ENCODE assay signal across 17 cellular contexts in genomic region chr10:47145290-47145934, GRCh38.
DNase-seq lines count a peak whose midpoint lies in the region; ATAC-seq, FAIRE-seq and TF ChIP-seq lines count a peak whose summit lies in the region.
"Had no signal": no experiment of that assay in that cellular context is flagged by ENCODE, and none has a peak within 500 bp of the region (broad histone marks: within the 10 kb centered on the region; RNA-seq: fewer than 3 reads in every experiment).

No MANE protein-coding gene starts in this region.

- no peaks in the 10 kb centered on the region for H3K27me3 Mint-ChIP-seq in activated CD8-positive, alpha-beta T cell treated with anti-CD3 and anti-CD28 coated beads for 36 hours
- no peaks in the 10 kb centered on the region for H3K27me3 Mint-ChIP-seq in stimulated activated naive CD8-positive, alpha-beta T cell treated with anti-CD3 and anti-CD28 coated beads, Interleukin-15, Interleukin-2, amounts not matched to agents 100 ng/mL and 50 ng/mL, for 24 hours

- ATAC-seq in activated CD8-positive, alpha-beta T cell treated with anti-CD3 and anti-CD28 coated beads for 36 hours: peak; percentile 98
- ATAC-seq in GM19395 (IDR thresholded peaks at IDR 0.05; ENCODE audit: unreplicated experiment) (no peak), GM21528 (IDR thresholded peaks at IDR 0.05; ENCODE audit: low FRiP score, unreplicated experiment) (no peak)
- ATAC-seq: CD8-positive, alpha-beta T cell had no signal

- intact Hi-C loops in activated CD8-positive, alpha-beta T cell treated with anti-CD3 and anti-CD28 coated beads for 36 hours (cut with micrococcal nuclease): no loop called here

- peak overlapping the region; percentile 66 for H3K27ac Mint-ChIP-seq in activated CD8-positive, alpha-beta T cell treated with anti-CD3 and anti-CD28 coated beads for 36 hours
- H3K27ac Mint-ChIP-seq in stimulated activated naive CD8-positive, alpha-beta T cell treated with anti-CD3 and anti-CD28 coated beads, Interleukin-15, Interleukin-2, amounts not matched to agents 100 ng/mL and 50 ng/mL, for 24 hours: peak overlapping the region; percentile 47
- H3K27ac Mint-ChIP-seq: CD8-positive, alpha-beta T cell had no signal

- no peaks in the 10 kb centered on the region for H3K36me3 ChIP-seq in bronchial epithelial cell (ENCODE audit: control insufficient read depth, insufficient read depth, low read length)

- CTCF ChIA-PET in activated CD8-positive, alpha-beta T cell treated with anti-CD3 and anti-CD28 coated beads for 36 hours (lab: Charles Lee): interaction anchor here (1.0 to 1.3 kb wide), 2 partner anchors 97 to 99 kb away, joined by 3 to 5 read pairs; no protein-coding TSS in a partner anchor

- H3K27me3 ChIP-seq in bronchial epithelial cell (ENCODE audit: control insufficient read depth, insufficient read depth, low read length): no peaks in the 10 kb centered on the region

- DNase-seq in stimulated activated CD4-positive, alpha-beta T cell treated with anti-CD3 and anti-CD28 coated beads, Interleukin-1b, Interleukin-23, amount 100 ng/mL, for 48 hours: peak; percentile 21
- DNase-seq in stimulated activated CD4-positive, alpha-beta T cell treated with anti-CD3 and anti-CD28 coated beads, Interleukin-4, amount 100 ng/mL, for 4 hours: no peak
- DNase-seq in activated CD8-positive, alpha-beta T cell treated with anti-CD3 and anti-CD28 coated beads for 36 hours: peak; percentile 75
- DNase-seq in bronchial epithelial cell (ENCODE audit: low read depth): peak; percentile 32
- no peak for DNase-seq in HT-29 (ENCODE audit: low spot score)
- DNase-seq: CD8-positive, alpha-beta T cell; DND-41; GF-D8; GOT3; NCI-H1092 treated with DMSO at 0.1 percent for 48 hours; NCI-H1694 treated with DMSO at 0.1 percent for 48 hours; NCI-H69; Right ventricle myocardium superior had no signal

- no peak for FAIRE-seq in bronchial epithelial cell (lab: Jason Lieb, UNC)
- FAIRE-seq: HTR-8/SVneo had no signal

- peaks cover 15% of the 10 kb centered on the region for H3K4me1 Mint-ChIP-seq in activated CD8-positive, alpha-beta T cell treated with anti-CD3 and anti-CD28 coated beads for 36 hours (ENCODE audit: low read depth)
- peaks cover 17% of the 10 kb centered on the region for H3K4me1 Mint-ChIP-seq in stimulated activated naive CD8-positive, alpha-beta T cell treated with anti-CD3 and anti-CD28 coated beads, Interleukin-15, Interleukin-2, amounts not matched to agents 100 ng/mL and 50 ng/mL, for 24 hours (ENCODE audit: low read depth)

- POLR2A ChIA-PET in activated CD8-positive, alpha-beta T cell treated with anti-CD3 and anti-CD28 coated beads for 36 hours (lab: Charles Lee): interaction anchor here (0.6 kb wide), 1 partner anchor 67 kb away, joined by 4 read pairs; no protein-coding TSS in a partner anchor

- H3K4me3 Mint-ChIP-seq in activated CD8-positive, alpha-beta T cell treated with anti-CD3 and anti-CD28 coated beads for 36 hours: no peak overlapping the region
- H3K4me3 Mint-ChIP-seq in stimulated activated naive CD8-positive, alpha-beta T cell treated with anti-CD3 and anti-CD28 coated beads, Interleukin-15, Interleukin-2, amounts not matched to agents 100 ng/mL and 50 ng/mL, for 24 hours: no peak overlapping the region
- H3K4me3 Mint-ChIP-seq: CD8-positive, alpha-beta T cell had no signal

- H3K4me3 ChIP-seq in bronchial epithelial cell (ENCODE audit: low read depth, low read length): no peak overlapping the region

- no peaks in the 10 kb centered on the region for H3K36me3 Mint-ChIP-seq in activated CD8-positive, alpha-beta T cell treated with anti-CD3 and anti-CD28 coated beads for 36 hours (ENCODE audit: low read depth)
- H3K36me3 Mint-ChIP-seq in stimulated activated naive CD8-positive, alpha-beta T cell treated with anti-CD3 and anti-CD28 coated beads, Interleukin-15, Interleukin-2, amounts not matched to agents 100 ng/mL and 50 ng/mL, for 24 hours (ENCODE audit: low read depth): no peaks in the 10 kb centered on the region
- H3K36me3 Mint-ChIP-seq: CD8-positive, alpha-beta T cell had no signal

- no peaks in the 10 kb centered on the region for H3K9me3 Mint-ChIP-seq in activated CD8-positive, alpha-beta T cell treated with anti-CD3 and anti-CD28 coated beads for 36 hours
- no peaks in the 10 kb centered on the region for H3K9me3 Mint-ChIP-seq in stimulated activated naive CD8-positive, alpha-beta T cell treated with anti-CD3 and anti-CD28 coated beads, Interleukin-15, Interleukin-2, amounts not matched to agents 100 ng/mL and 50 ng/mL, for 24 hours
- H3K9me3 Mint-ChIP-seq: CD8-positive, alpha-beta T cell had no signal

- no peak for TF ChIP-seq CTCF in activated CD8-positive, alpha-beta T cell treated with anti-CD3 and anti-CD28 coated beads for 36 hours (IDR thresholded peaks at IDR 0.05)
- no peak for TF ChIP-seq CTCF in bronchial epithelial cell (IDR thresholded peaks at IDR 0.05; ENCODE audit: insufficient read depth, low read length, severe bottlenecking)

Comparison
In these comparisons a context has a peak if more than half of its experiments do, and no peak if none do; other contexts are left out.
1. DNase-seq: peak in stimulated activated CD4-positive, alpha-beta T cell treated with anti-CD3 and anti-CD28 coated beads, Interleukin-1b, Interleukin-23, amount 100 ng/mL, for 48 hours (single experiment), activated CD8-positive, alpha-beta T cell treated with anti-CD3 and anti-CD28 coated beads for 36 hours (single experiment) and bronchial epithelial cell (single experiment); none in stimulated activated CD4-positive, alpha-beta T cell treated with anti-CD3 and anti-CD28 coated beads, Interleukin-4, amount 100 ng/mL, for 4 hours (0 of 2) and HT-29 (single experiment).